In genomic region chr11:77115181-77115611, GRCh38 we compare ENCODE assay signal across 12 cellular contexts. TPM values are rescaled to one million over a fixed set of nuclear protein-coding genes. Genes with fewer than 3 reads are reported as not detected.
DNase-seq lines count a peak whose midpoint lies in the region; ATAC-seq and TF ChIP-seq lines count a peak whose summit lies in the region.
"Had no signal": no experiment of that assay in that cellular context is flagged by ENCODE, and none has a peak within 500 bp of the region (broad histone marks: within the 10 kb centered on the region; RNA-seq: fewer than 3 reads in every experiment).

No MANE protein-coding gene starts in this region.

- no peaks in the 10 kb centered on the region for H3K27me3 Mint-ChIP-seq in type B pancreatic cell
- H3K27me3 Mint-ChIP-seq: stimulated activated naive B cell treated with anti-CD40 and anti-IgM and Interleukin-4, amounts not matched to agents 10 μg/mL and 1 μg/mL and 100 μg/mL, for 72 hours had no signal

- H3K36me3 ChIP-seq in left ventricle myocardium inferior (no peaks in the 10 kb centered on the region), PC-9 (ENCODE audit: low read depth) (no peaks in the 10 kb centered on the region)

- H3K79me2 ChIP-seq in PC-9 (ENCODE audit: low read depth) = no peaks in the 10 kb centered on the region

- no peak for TF ChIP-seq CTCF in left ventricle myocardium inferior (IDR thresholded peaks at IDR 0.05; ENCODE audit: borderline replicate concordance)
- TF ChIP-seq CTCF in PC-9 (conservative IDR thresholded peaks at IDR 0.05) = peak; percentile 49; the same call in 1 of the 2 replicates
- TF ChIP-seq CTCF in epithelial cell of esophagus (IDR thresholded peaks at IDR 0.05; ENCODE audit: insufficient read depth, low read depth, low read length, missing control alignments) = peak; percentile 25
- peak; percentile 60 for TF ChIP-seq CTCF in type B pancreatic cell (conservative IDR thresholded peaks at IDR 0.05)

- peaks cover 5% of the 10 kb centered on the region for H3K4me1 Mint-ChIP-seq in type B pancreatic cell (ENCODE audit: unreplicated experiment)

- DNase-seq in Right ventricle myocardium superior (peak; percentile 33), left ventricle myocardium inferior (no peak), PC-9 (no peak), epithelial cell of esophagus (ENCODE audit: low read depth) (no peak), type B pancreatic cell (ENCODE audit: extremely low spot score, unreplicated experiment) (no peak), hypothalamus (lab: John Stamatoyannopoulos, UW) (no peak)
- DNase-seq: NCI-H1417 treated with DMSO at 0.1 percent for 48 hours; stimulated activated naive B cell treated with anti-CD40 and anti-IgM and Interleukin-4, amounts not matched to agents 10 μg/mL and 1 μg/mL and 100 μg/mL, for 72 hours had no signal

- POLR2A ChIA-PET in PC-9 (lab: Charles Lee; ENCODE audit: unreplicated experiment) = interaction anchor here (0.6 kb wide), 1 partner anchor 359 kb away, joined by 3 read pairs; the partner anchor contains the start of gene PAK1

- H3K9me3 ChIP-seq in left ventricle myocardium inferior (replicated peaks) = no peaks in the 10 kb centered on the region
- no peaks in the 10 kb centered on the region for H3K9me3 ChIP-seq in PC-9 (ENCODE audit: insufficient read depth, low read depth)
- H3K9me3 ChIP-seq: ascending aorta had no signal

- no peaks in the 10 kb centered on the region for H3F3A ChIP-seq in PC-9 (ENCODE audit: insufficient read depth, low read depth)

- H3K9me2 ChIP-seq in PC-9 (ENCODE audit: insufficient read depth) = no peaks in the 10 kb centered on the region

- H3K36me3 Mint-ChIP-seq in type B pancreatic cell = no peaks in the 10 kb centered on the region
- H3K36me3 Mint-ChIP-seq: stimulated activated naive B cell treated with anti-CD40 and anti-IgM and Interleukin-4, amounts not matched to agents 10 μg/mL and 1 μg/mL and 100 μg/mL, for 72 hours had no signal

- H3K4me2 ChIP-seq in PC-9 = no peak overlapping the region

- H3K27ac Mint-ChIP-seq in type B pancreatic cell = no peak overlapping the region
- H3K27ac Mint-ChIP-seq: stimulated activated naive B cell treated with anti-CD40 and anti-IgM and Interleukin-4, amounts not matched to agents 10 μg/mL and 1 μg/mL and 100 μg/mL, for 72 hours had no signal

- no peak overlapping the region for H2AFZ ChIP-seq in PC-9

- intact Hi-C loops in Right ventricle myocardium superior (cut with DNase I) (no loop called here), left ventricle myocardium inferior (cut with micrococcal nuclease) (no loop called here), PC-9 (cut with micrococcal nuclease; ENCODE audit: unreplicated experiment) (no loop called here)

- H3K27me3 ChIP-seq in left ventricle myocardium inferior (ENCODE audit: low read depth) (no peaks in the 10 kb centered on the region), PC-9 (ENCODE audit: insufficient read depth, low read depth) (no peaks in the 10 kb centered on the region)
- H3K27me3 ChIP-seq: ascending aorta had no signal

- no peak overlapping the region for H3K4me3 Mint-ChIP-seq in type B pancreatic cell
- H3K4me3 Mint-ChIP-seq: stimulated activated naive B cell treated with anti-CD40 and anti-IgM and Interleukin-4, amounts not matched to agents 10 μg/mL and 1 μg/mL and 100 μg/mL, for 72 hours had no signal

- H3K9me3 Mint-ChIP-seq in type B pancreatic cell = no peaks in the 10 kb centered on the region
- H3K9me3 Mint-ChIP-seq: stimulated activated naive B cell treated with anti-CD40 and anti-IgM and Interleukin-4, amounts not matched to agents 10 μg/mL and 1 μg/mL and 100 μg/mL, for 72 hours had no signal

- BruUV-seq in PC-9 (replicated peaks; lab: Mats Ljungman, UMichigan) = no TSS peak

- H3K4me1 ChIP-seq in left ventricle myocardium inferior (no peaks in the 10 kb centered on the region), PC-9 (replicated peaks; ENCODE audit: insufficient read depth) (peaks cover 3% of the 10 kb centered on the region; the same call in 1 of the 2 replicates)
- H3K4me1 ChIP-seq: ascending aorta had no signal

- no peaks in the 10 kb centered on the region; the same call in 1 of the 2 replicates for H4K20me1 ChIP-seq in PC-9 (ENCODE audit: insufficient read depth)

- no peak for ATAC-seq in Right ventricle myocardium superior (ENCODE audit: poor library complexity)
- no peak for ATAC-seq in GM18873 (IDR thresholded peaks at IDR 0.05; ENCODE audit: low FRiP score, unreplicated experiment)
- ATAC-seq in GM21390 (IDR thresholded peaks at IDR 0.05; ENCODE audit: unreplicated experiment) = no peak

- CTCF ChIA-PET in PC-9 (lab: Charles Lee) = interaction anchor here (0.8 to 1.0 kb wide), 2 partner anchors 24 to 68 kb away, joined by 3 to 7 read pairs; no protein-coding TSS in a partner anchor

- H3K4me3 ChIP-seq in left ventricle myocardium inferior (no peak overlapping the region), PC-9 (no peak overlapping the region), epithelial cell of esophagus (ENCODE audit: low read length) (no peak overlapping the region)
- H3K4me3 ChIP-seq: ascending aorta had no signal

- no peak overlapping the region for H3K27ac ChIP-seq in left ventricle myocardium inferior (replicated peaks)
- no peak overlapping the region for H3K27ac ChIP-seq in PC-9
- H3K27ac ChIP-seq: ascending aorta had no signal

RNA-seq across cellular contexts. Expression of gene OMP, which starts 12.6 kb away (rescaled TPM):
- total RNA-seq in Right ventricle myocardium superior = not detected
- not detected for total RNA-seq in left ventricle myocardium inferior
- 1.4 TPM in 1 of 2 replicates, not detected in the other for total RNA-seq in PC-9 (2021)
- 0.86 and 0.94 TPM in 2 replicates for total RNA-seq in type B pancreatic cell (ENCODE audit: low replicate concordance)
- total RNA-seq: ascending aorta, myocyte had no signal

RNA-seq across cellular contexts. Expression of gene MYO7A, which starts 12.8 kb away (rescaled TPM):
- total RNA-seq in Right ventricle myocardium superior (4.4 TPM), left ventricle myocardium inferior (3.2 TPM), PC-9 (2021) (2.4 and 3.5 TPM in 2 replicates), type B pancreatic cell (ENCODE audit: low replicate concordance) (2.8 and 5.3 TPM in 2 replicates)

RNA-seq across cellular contexts. Expression of gene CAPN5, which starts 48.4 kb away (rescaled TPM):
- total RNA-seq in Right ventricle myocardium superior (2.6 TPM), left ventricle myocardium inferior (2.3 TPM), PC-9 (2021) (9.9 and 10.5 TPM in 2 replicates), type B pancreatic cell (ENCODE audit: low replicate concordance) (17.9 and 18.8 TPM in 2 replicates)
